In genomic region chr12:51307655-51308593, GRCh38 we compare ENCODE assay signal across 11 cellular contexts. TPM values are rescaled to one million over a fixed set of nuclear protein-coding genes. Genes with fewer than 3 reads are reported as not detected.
DNase-seq lines count a peak whose midpoint lies in the region; FAIRE-seq and TF ChIP-seq lines count a peak whose summit lies in the region.
"Had no signal": no experiment of that assay in that cellular context is flagged by ENCODE, and none has a peak within 500 bp of the region (broad histone marks: within the 10 kb centered on the region; RNA-seq: fewer than 3 reads in every experiment).

No MANE protein-coding gene starts in this region.

- H4K20me1 ChIP-seq in mammary epithelial cell (ENCODE audit: insufficient read depth, low read length): no peaks in the 10 kb centered on the region

- no peaks in the 10 kb centered on the region for H3K79me2 ChIP-seq in mammary epithelial cell (ENCODE audit: insufficient read depth, low read length)

- TF ChIP-seq CTCF in AG09309 (IDR thresholded peaks at IDR 0.05; ENCODE audit: control insufficient read depth, insufficient read depth, low read depth, low read length, missing control alignments): no peak
- TF ChIP-seq CTCF in mammary epithelial cell (conservative IDR thresholded peaks at IDR 0.05 in 1 of 2, IDR thresholded peaks at IDR 0.05 in 1 of 2; ENCODE audit: extremely low read depth in 1 of 2, insufficient read depth in 1 of 2, low read depth in 1 of 2, low read length in 2 of 2): no peak
- TF ChIP-seq CTCF in esophagus muscularis mucosa (IDR thresholded peaks at IDR 0.05): no peak

- no peak overlapping the region for H3K4me3 ChIP-seq in AG09309 (ENCODE audit: control insufficient read depth, low read depth, low read length)
- H3K4me3 ChIP-seq in mammary epithelial cell (replicated peaks in 1 of 3; ENCODE audit: insufficient read depth in 1 of 3, low read depth in 2 of 3, low read length in 3 of 3): no peak overlapping the region
- H3K4me3 ChIP-seq in esophagus muscularis mucosa: no peak overlapping the region
- H3K4me3 ChIP-seq: SK-N-MC had no signal

- in situ Hi-C loops in mammary epithelial cell (cut with MboI; ENCODE audit: low sequenced_read_pairs in 2 of 2): no loop called here

- H3K27ac ChIP-seq in mammary epithelial cell (ENCODE audit: insufficient read depth, low read depth, low read length) (no peak overlapping the region), esophagus muscularis mucosa (replicated peaks in 1 of 4) (no peak overlapping the region)
- H3K27ac ChIP-seq: SK-N-MC had no signal

- intact Hi-C loops in mammary epithelial cell (cut with micrococcal nuclease) (no loop called here), esophagus muscularis mucosa (cut with DNase I) (no loop called here)

- peak overlapping the region; percentile 8 for H2AFZ ChIP-seq in mammary epithelial cell (ENCODE audit: low read depth, low read length)

- WGBS in mammary epithelial cell (ENCODE audit: low coverage, missing lambda C conversion rate): 67% methylated on average over 6 of the region's 6 CpGs
- 79% methylated on average over 6 of the region's 6 CpGs for WGBS in esophagus muscularis mucosa

- H3K27me3 ChIP-seq in mammary epithelial cell (ENCODE audit: insufficient read depth, low read length) (no peaks in the 10 kb centered on the region), esophagus muscularis mucosa (no peaks in the 10 kb centered on the region)

- FAIRE-seq in HTR-8/SVneo (lab: Jason Lieb, UNC): no peak

- no peak overlapping the region for H3K9ac ChIP-seq in mammary epithelial cell (ENCODE audit: insufficient read depth, low read length)

- dilution Hi-C loops in mammary epithelial cell (cut with HindIII; ENCODE audit: low sequenced_read_pairs): no loop called here

- BruUV-seq in mammary epithelial cell (replicated peaks; lab: Mats Ljungman, UMichigan): no TSS peak

- H3K4me2 ChIP-seq in mammary epithelial cell (ENCODE audit: insufficient read depth, low read depth, low read length): peak overlapping the region; percentile 31

- H3K9me3 ChIP-seq in mammary epithelial cell (replicated peaks; ENCODE audit: insufficient read depth, low read length): no peaks in the 10 kb centered on the region
- no peaks in the 10 kb centered on the region for H3K9me3 ChIP-seq in esophagus muscularis mucosa

- no peak for TF ChIP-seq POLR2A in esophagus muscularis mucosa (IDR thresholded peaks at IDR 0.05; ENCODE audit: low read depth)

- TF ChIP-seq EP300 in esophagus muscularis mucosa (IDR thresholded peaks at IDR 0.05): no peak

- H3K4me1 ChIP-seq in mammary epithelial cell (ENCODE audit: insufficient read depth, low read length): peaks cover 11% of the 10 kb centered on the region
- H3K4me1 ChIP-seq in esophagus muscularis mucosa: no peaks in the 10 kb centered on the region

- CTCF ChIA-PET in mammary epithelial cell (lab: Charles Lee; ENCODE audit: low non-redundant PET): interaction anchor here (0.6 kb wide), 1 partner anchor 804 kb away, joined by 5 read pairs; no protein-coding TSS in a partner anchor

- DNase-seq in AG09309 (ENCODE audit: low read depth) (peak; percentile 71), HTR-8/SVneo (ENCODE audit: insufficient read length, low spot score) (peak; percentile 34), mammary epithelial cell (peak; percentile 84), mucosa of gallbladder (ENCODE audit: low spot score) (peak; percentile 43), GDM1 (lab: John Stamatoyannopoulos, UW) (no peak), NCI-H1930 (lab: John Stamatoyannopoulos, UW) (no peak), HuH-7 (ENCODE audit: low spot score) (no peak), esophagus muscularis mucosa (ENCODE audit: extremely low spot score) (no peak)
- DNase-seq: activated naive CD4-positive, alpha-beta T cell treated with anti-CD3 and anti-CD28 coated beads, Interleukin-2, amount 10 ng/mL, durations not matched to agents 7 days and 5 days; DND-41 had no signal

- H3K36me3 ChIP-seq in mammary epithelial cell (ENCODE audit: insufficient read depth, low read length): no peaks in the 10 kb centered on the region
- H3K36me3 ChIP-seq in esophagus muscularis mucosa: no peaks in the 10 kb centered on the region

RNA-seq across cellular contexts. Expression of gene BIN2, which starts 16.1 kb away (rescaled TPM):
- total RNA-seq in mammary epithelial cell: not detected
- not detected for polyA plus RNA-seq in mammary epithelial cell
- not detected for polyA minus RNA-seq in mammary epithelial cell
- 9.8 TPM for total RNA-seq in mucosa of gallbladder
- 1 to 10 TPM; 1.7 to 8.3 (median 2.9) TPM for total RNA-seq in esophagus muscularis mucosa

RNA-seq across cellular contexts. Expression of gene SMAGP, which starts 37.7 kb away (rescaled TPM):
- total RNA-seq in mammary epithelial cell (10 to 100 TPM; 21.2 to 34.3 TPM), mucosa of gallbladder (40.4 TPM), esophagus muscularis mucosa (1 to 10 TPM; 1.2 to 5.2 (median 4.0) TPM)
- 47.6 TPM for polyA plus RNA-seq in mammary epithelial cell
- 35.5 TPM for polyA minus RNA-seq in mammary epithelial cell

RNA-seq across cellular contexts. Expression of gene CELA1, which starts 38.6 kb away (rescaled TPM):
- total RNA-seq in mammary epithelial cell: not detected
- polyA plus RNA-seq in mammary epithelial cell: not detected
- not detected for polyA minus RNA-seq in mammary epithelial cell
- total RNA-seq in mucosa of gallbladder: not detected
- total RNA-seq in esophagus muscularis mucosa: not detected

Comparison
In these comparisons a context has a peak if more than half of its experiments do, and no peak if none do; other contexts are left out.
1. DNase-seq: peak in AG09309 (single experiment), HTR-8/SVneo (single experiment), mammary epithelial cell (single experiment) and mucosa of gallbladder (single experiment); none in GDM1 (single experiment), NCI-H1930 (0 of 2), HuH-7 (single experiment) and esophagus muscularis mucosa (single experiment).